15 cellular contexts compared by ENCODE assay signal in the genomic region with DNA sequence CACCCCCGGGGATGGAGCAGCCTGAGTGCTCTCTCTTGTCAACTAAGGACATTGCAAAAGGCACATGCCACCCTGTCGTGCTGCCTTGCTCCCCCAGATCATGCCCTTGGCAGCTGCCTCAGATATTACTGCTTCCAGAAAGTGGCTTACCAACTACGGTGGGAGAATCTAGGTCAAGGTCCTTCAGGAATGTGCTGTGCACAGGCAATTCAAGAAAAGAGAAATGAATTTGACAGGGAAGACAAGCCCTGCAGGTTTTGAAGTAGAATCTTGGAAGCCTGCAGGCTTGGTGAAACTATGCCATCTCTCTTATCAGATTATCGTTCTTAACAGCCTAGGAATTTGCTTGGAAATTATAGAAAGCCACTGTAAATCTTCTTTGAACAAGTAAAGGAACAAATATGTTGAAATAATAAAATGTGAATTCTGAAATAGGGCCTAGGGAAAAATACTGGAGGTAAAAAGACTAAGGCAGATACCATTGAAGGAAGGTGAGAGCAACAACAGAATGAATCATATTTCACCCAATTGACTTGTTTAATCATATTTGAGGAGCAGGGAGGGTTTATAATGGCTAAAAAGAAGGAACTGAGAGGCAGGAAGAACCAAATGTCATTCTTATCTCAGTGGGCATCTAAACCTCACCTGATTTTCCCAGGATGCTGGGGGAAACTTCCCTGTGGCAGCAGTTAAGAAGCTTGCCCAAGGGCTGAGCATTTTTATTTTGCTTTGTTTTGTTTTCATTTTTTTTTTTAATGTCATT.
DNase-seq lines count a peak whose midpoint lies in the region; ATAC-seq, FAIRE-seq and TF ChIP-seq lines count a peak whose summit lies in the region.
"Had no signal": no experiment of that assay in that cellular context is flagged by ENCODE, and none has a peak within 500 bp of the region (broad histone marks: within the 10 kb centered on the region; RNA-seq: fewer than 3 reads in every experiment).

No MANE protein-coding gene starts in this region.

- DNase-seq in right cardiac atrium = peak in 1 of 3 donors; percentile 45
- DNase-seq in Right ventricle myocardium superior = no peak
- DNase-seq in GM12878 (ENCODE audit: low read depth, low spot score) = no peak
- no peak for DNase-seq in mesendoderm
- DNase-seq in upper lobe of right lung = peak; percentile 68
- DNase-seq in NOMO-1 treated with dmso at 0.1 percent for 144 hours (lab: John Stamatoyannopoulos, UW; ENCODE audit: unreplicated experiment) = no peak
- no peak for DNase-seq in NCI-H1417 (lab: John Stamatoyannopoulos, UW)
- DNase-seq: activated B cell treated with CpG ODN at 0.5 μM for 24 hours; activated CD8-positive, alpha-beta memory T cell treated with anti-CD3 and anti-CD28 coated beads, Interleukin-2, amount 50 U/mL, for 4 hours; glutamatergic neuron; NCI-H2171; nephron progenitor cell; spleen; T-cell had no signal

- H2AK5ac ChIP-seq in mesendoderm (ENCODE audit: low read length) = no peak overlapping the region

- no peak overlapping the region for H3K4me2 ChIP-seq in GM12878 (ENCODE audit: control insufficient read depth, insufficient read depth)
- no peak overlapping the region for H3K4me2 ChIP-seq in mesendoderm (ENCODE audit: low read length)

- H2BK5ac ChIP-seq in mesendoderm (ENCODE audit: low read length) = no peak overlapping the region

- peaks cover 2% of the 10 kb centered on the region for H3K4me1 ChIP-seq in right cardiac atrium (ENCODE audit: control insufficient read depth, insufficient read depth, low read length)
- no peaks in the 10 kb centered on the region for H3K4me1 ChIP-seq in GM12878 (ENCODE audit: control insufficient read depth, insufficient read depth, low read length)
- peaks cover 2% of the 10 kb centered on the region for H3K4me1 ChIP-seq in mesendoderm (ENCODE audit: control insufficient read depth, low read depth, low read length)
- H3K4me1 ChIP-seq in upper lobe of right lung = peaks cover 5% of the 10 kb centered on the region

- H3K9ac ChIP-seq in GM12878 (ENCODE audit: control insufficient read depth, insufficient read depth, low read length) = no peak overlapping the region
- no peak overlapping the region for H3K9ac ChIP-seq in mesendoderm (ENCODE audit: low read length)

- H3K79me1 ChIP-seq in mesendoderm (ENCODE audit: low read length) = no peaks in the 10 kb centered on the region

- no peaks in the 10 kb centered on the region for H3K27me3 ChIP-seq in right cardiac atrium (ENCODE audit: control insufficient read depth, insufficient read depth)
- no peaks in the 10 kb centered on the region; a peak in 1 of 4 replicates for H3K27me3 ChIP-seq in GM12878 (replicated peaks in 1 of 2; ENCODE audit: control insufficient read depth in 2 of 2, insufficient read depth in 2 of 2, low read length in 1 of 2)
- H3K27me3 ChIP-seq in mesendoderm (ENCODE audit: insufficient read depth, low read length, poor library complexity) = no peaks in the 10 kb centered on the region
- no peaks in the 10 kb centered on the region for H3K27me3 ChIP-seq in upper lobe of right lung
- H3K27me3 ChIP-seq: spleen had no signal

- H4K5ac ChIP-seq in mesendoderm (ENCODE audit: low read length) = no peak overlapping the region

- H3K36me3 ChIP-seq in GM12878 (ENCODE audit: control insufficient read depth in 2 of 2, insufficient read depth in 2 of 2, low read length in 1 of 2) = no peaks in the 10 kb centered on the region
- H3K36me3 ChIP-seq in mesendoderm (ENCODE audit: control insufficient read depth, insufficient read depth, low read length) = no peaks in the 10 kb centered on the region
- no peaks in the 10 kb centered on the region for H3K36me3 ChIP-seq in upper lobe of right lung
- H3K36me3 ChIP-seq: spleen had no signal

- no TSS peak for BruUV-seq in GM12878 (replicated peaks; lab: Mats Ljungman, UMichigan)

- ATAC-seq in right cardiac atrium = peak; percentile 26 to 67
- no peak for ATAC-seq in Right ventricle myocardium superior (ENCODE audit: poor library complexity)
- ATAC-seq in GM12878 = no peak
- peak; percentile 95 for ATAC-seq in upper lobe of right lung
- no peak for ATAC-seq in HG03565 (IDR thresholded peaks at IDR 0.05; ENCODE audit: unreplicated experiment)
- ATAC-seq: T-cell had no signal

- no peak overlapping the region for H2BK120ac ChIP-seq in mesendoderm (ENCODE audit: low read depth, low read length)

- TF ChIP-seq POLR2A in GM12878 (IDR thresholded peaks at IDR 0.05; ENCODE audit: low read depth, low read length) = no peak

- H3K9me3 ChIP-seq in right cardiac atrium (ENCODE audit: control insufficient read depth, low read length) = no peaks in the 10 kb centered on the region
- peaks cover 2% of the 10 kb centered on the region; the same call in 1 of the 3 replicates for H3K9me3 ChIP-seq in GM12878 (replicated peaks; ENCODE audit: control insufficient read depth, insufficient read depth, low read length)
- H3K9me3 ChIP-seq in upper lobe of right lung = no peaks in the 10 kb centered on the region

- no peak for TF ChIP-seq EP300 in GM12878 (IDR thresholded peaks at IDR 0.05; ENCODE audit: borderline replicate concordance in 1 of 2, control insufficient read depth in 1 of 2, low read depth in 2 of 2, low read length in 2 of 2)

- H3K23ac ChIP-seq in mesendoderm (ENCODE audit: low read length) = no peak overlapping the region

- no peak for TF ChIP-seq RAD21 in GM12878 (IDR thresholded peaks at IDR 0.05; ENCODE audit: insufficient read depth, low read depth, low read length)

- H3K56ac ChIP-seq in mesendoderm (ENCODE audit: low read length) = no peak overlapping the region

- no peak for FAIRE-seq in GM12878 (lab: Jason Lieb, UNC)

- H3K4me3 ChIP-seq in right cardiac atrium (ENCODE audit: low read length) (no peak overlapping the region), GM12878 (no peak overlapping the region), mesendoderm (ENCODE audit: low read length) (no peak overlapping the region), upper lobe of right lung (no peak overlapping the region)
- H3K4me3 ChIP-seq: spleen had no signal

- no peak for TF ChIP-seq CTCF in GM12878 (IDR thresholded peaks at IDR 0.05 in 2 of 3, conservative IDR thresholded peaks at IDR 0.05 in 1 of 3; ENCODE audit: control insufficient read depth in 2 of 3, extremely low read depth in 1 of 3, insufficient read depth in 1 of 3, low read depth in 3 of 3, low read length in 3 of 3)
- TF ChIP-seq CTCF in upper lobe of right lung (IDR thresholded peaks at IDR 0.05) = no peak

- H3K27ac ChIP-seq in right cardiac atrium (ENCODE audit: low read length) (no peak overlapping the region), GM12878 (ENCODE audit: control insufficient read depth, insufficient read depth) (no peak overlapping the region), mesendoderm (ENCODE audit: low read depth, low read length) (no peak overlapping the region), upper lobe of right lung (peak overlapping the region; percentile 1)
- H3K27ac ChIP-seq: spleen had no signal

- H2AFZ ChIP-seq in GM12878 (ENCODE audit: control insufficient read depth, low read depth, low read length) = no peak overlapping the region

- RAD21 ChIA-PET in GM12878 (lab: Charles Lee; ENCODE audit: unreplicated experiment) = no interaction called here

- no peak overlapping the region for H2BK15ac ChIP-seq in mesendoderm (replicated peaks; ENCODE audit: low read depth)

- no peak overlapping the region for H3K18ac ChIP-seq in mesendoderm (ENCODE audit: low read length)

- CTCF ChIA-PET in GM12878 (lab: Yijun Ruan, JAX) = no interaction called here

- H3K79me2 ChIP-seq in GM12878 (ENCODE audit: control insufficient read depth, insufficient read depth, low read length) (no peaks in the 10 kb centered on the region), mesendoderm (ENCODE audit: control insufficient read depth, insufficient read depth, low read length) (no peaks in the 10 kb centered on the region)

- SMC1A ChIA-PET in GM12878 (lab: Charles Lee; ENCODE audit: uncharacterized antibody, unreplicated experiment) = interaction anchor here (0.9 kb wide), 1 partner anchor 21 kb away, joined by 3 read pairs; no protein-coding TSS in a partner anchor

- intact Hi-C loops in right cardiac atrium (cut with DNase I) (loop anchor here in 2 of 4 donors (10.0 kb wide), 2 partner anchors 238 to 248 kb away; no protein-coding TSS in a partner anchor), Right ventricle myocardium superior (cut with DNase I) (no loop called here), GM12878 (cut with micrococcal nuclease; ENCODE audit: unreplicated experiment) (no loop called here), upper lobe of right lung (cut with DNase I) (no loop called here)

- H4K20me1 ChIP-seq in GM12878 (ENCODE audit: control insufficient read depth, insufficient read depth) = no peaks in the 10 kb centered on the region

- in situ Hi-C loops in GM12878 (cut with MboI) = no loop called here

- POLR2A ChIA-PET in GM12878 (lab: Charles Lee) = no interaction called here

- 24% methylated on average over 4 of the region's 4 CpGs for WGBS in right cardiac atrium
- 65% methylated on average over 3 of the region's 4 CpGs for WGBS in GM12878 (ENCODE audit: insufficient coverage, insufficient replicate concordance, low lambda C conversion rate, missing lambda C conversion rate)
- WGBS in mesendoderm (ENCODE audit: extremely low coverage, insufficient coverage, low lambda C conversion rate) = no CpG with 5 or more reads among the region's 4 CpGs

- no peak overlapping the region for H4K8ac ChIP-seq in mesendoderm (ENCODE audit: low read depth, low read length)

- H3K4ac ChIP-seq in mesendoderm (ENCODE audit: low read depth, low read length) = peak overlapping the region; percentile 55

TF ChIP-seq in GM12878, 131 proteins besides CTCF, POLR2A, EP300 and RAD21:
- TF ChIP-seq SPI1 (IDR thresholded peaks at IDR 0.05; ENCODE audit: borderline replicate concordance, insufficient read depth, low read depth, low read length) (peak; percentile 19; the same call in 1 of the 2 replicates), ZNF24 (IDR thresholded peaks at IDR 0.05) (no peak)

Comparison
In these comparisons a context has a peak if more than half of its experiments do, and no peak if none do; other contexts are left out.
1. ATAC-seq: peak in right cardiac atrium (2 of 2) and upper lobe of right lung (single experiment); none in Right ventricle myocardium superior (single experiment), GM12878 (single experiment) and HG03565 (single experiment).